ENCODE assay signal across 8 cellular contexts in the genomic region with DNA sequence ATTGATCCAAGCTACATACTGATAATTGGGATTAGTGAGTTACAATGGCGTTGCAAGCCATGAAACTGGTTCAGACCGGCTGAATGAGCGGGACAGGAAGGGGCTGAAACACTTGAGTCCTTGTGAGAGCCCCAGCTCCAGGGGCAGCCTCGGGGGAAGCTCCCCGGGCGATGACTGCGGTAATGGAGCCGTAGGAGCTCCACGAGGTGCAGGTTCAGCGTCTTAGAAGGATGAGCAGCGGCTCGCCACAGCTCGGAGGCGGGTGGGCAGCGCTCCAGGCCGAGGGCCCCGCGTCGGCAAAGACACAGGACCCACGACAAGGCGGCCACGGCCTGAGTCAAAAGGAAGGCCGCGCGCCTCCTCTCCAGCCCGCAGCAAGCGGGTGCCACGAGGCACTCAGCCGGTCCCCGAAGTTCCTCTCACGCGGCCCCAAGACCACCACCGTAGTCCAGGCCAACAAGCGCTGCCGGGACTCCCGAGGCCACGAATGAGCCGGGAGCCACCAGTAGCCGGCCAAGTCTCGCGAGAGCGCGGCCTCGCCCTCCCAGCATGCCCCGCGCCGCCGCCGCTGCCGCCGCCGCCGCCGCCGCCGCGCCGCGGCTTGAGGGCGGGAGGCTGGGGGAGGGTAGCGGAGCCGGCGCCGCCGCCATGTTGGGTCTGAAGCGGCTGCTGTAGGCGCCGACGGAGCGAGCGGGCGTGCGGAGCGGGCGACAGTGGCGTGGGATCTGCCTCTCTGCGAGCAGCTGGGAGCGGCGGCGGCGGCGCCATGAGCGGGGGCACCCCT. TPM values are rescaled to one million over a fixed set of nuclear protein-coding genes. Genes with fewer than 3 reads are reported as not detected.
DNase-seq lines count a peak whose midpoint lies in the region; ATAC-seq and TF ChIP-seq lines count a peak whose summit lies in the region.

A gene (plus strand): TSS at position 628 of the 784 bp plus-strand sequence. CDS start 139 bp downstream, at position 767.

- H3K9me3 ChIP-seq in fibroblast of lung (ENCODE audit: control insufficient read depth, insufficient read depth, low read depth, low read length) = no peaks in the 10 kb centered on the region

- peaks cover 5% of the 10 kb centered on the region for H3K4me1 ChIP-seq in fibroblast of lung (ENCODE audit: control insufficient read depth, extremely low read depth, insufficient read depth, low read length)

- POLR2A ChIA-PET in naive thymus-derived CD8-positive, alpha-beta T cell (lab: Charles Lee) = interaction anchor here (0.5 to 2.8 kb wide), 28 partner anchors 11 to 1201 kb away, joined by 3 to 25 read pairs (median 4); a partner anchor contains a TSS

- H4K20me1 ChIP-seq in fibroblast of lung (ENCODE audit: control insufficient read depth, extremely low read depth, insufficient read depth, low read length) = no peaks in the 10 kb centered on the region

- H3K79me2 ChIP-seq in fibroblast of lung (ENCODE audit: control insufficient read depth, insufficient read depth, low read length) = peaks cover 47% of the 10 kb centered on the region

- peak within 1 kb of the TSS; percentile 82 to 99 (median 97) for H3K4me3 Mint-ChIP-seq in naive thymus-derived CD8-positive, alpha-beta T cell
- H3K4me3 Mint-ChIP-seq in stimulated activated naive B cell treated with anti-CD40 and anti-IgM and Interleukin-4, amounts not matched to agents 10 μg/mL and 1 μg/mL and 100 μg/mL, for 72 hours = peak within 1 kb of the TSS; percentile 90 to 97

- peak within 1 kb of the TSS; percentile 67 to 88 (median 69) for H3K4me3 ChIP-seq in fibroblast of lung (replicated peaks in 1 of 4; ENCODE audit: control extremely low read depth in 1 of 4, insufficient read depth in 1 of 4, low read depth in 3 of 4, low read length in 4 of 4)

- no peaks in the 10 kb centered on the region for H3K27me3 Mint-ChIP-seq in naive thymus-derived CD8-positive, alpha-beta T cell
- no peaks in the 10 kb centered on the region for H3K27me3 Mint-ChIP-seq in stimulated activated naive B cell treated with anti-CD40 and anti-IgM and Interleukin-4, amounts not matched to agents 10 μg/mL and 1 μg/mL and 100 μg/mL, for 72 hours

- H2AFZ ChIP-seq in fibroblast of lung (ENCODE audit: low read length) = peak within 1 kb of the TSS; percentile 86

- H3K4me2 ChIP-seq in fibroblast of lung (ENCODE audit: extremely low read depth, insufficient read depth, low read length) = peak within 1 kb of the TSS; percentile 98

- H3K9ac ChIP-seq in fibroblast of lung (ENCODE audit: insufficient read depth, low read length) = peak within 1 kb of the TSS; percentile 97

- H3K9me3 Mint-ChIP-seq in naive thymus-derived CD8-positive, alpha-beta T cell = no peaks in the 10 kb centered on the region
- no peaks in the 10 kb centered on the region for H3K9me3 Mint-ChIP-seq in stimulated activated naive B cell treated with anti-CD40 and anti-IgM and Interleukin-4, amounts not matched to agents 10 μg/mL and 1 μg/mL and 100 μg/mL, for 72 hours

- peaks cover 1 to 28% (median 8%) of the 10 kb centered on the region in 3 donors for H3K36me3 Mint-ChIP-seq in naive thymus-derived CD8-positive, alpha-beta T cell
- peaks cover 10% of the 10 kb centered on the region in 2 donors for H3K36me3 Mint-ChIP-seq in stimulated activated naive B cell treated with anti-CD40 and anti-IgM and Interleukin-4, amounts not matched to agents 10 μg/mL and 1 μg/mL and 100 μg/mL, for 72 hours

- H3K27ac ChIP-seq in fibroblast of lung (ENCODE audit: insufficient read depth, low read length) = peak within 1 kb of the TSS; percentile 100

- no peaks in the 10 kb centered on the region for H3K27me3 ChIP-seq in fibroblast of lung (ENCODE audit: control insufficient read depth, insufficient read depth, low read length)

- H3K4me1 Mint-ChIP-seq in naive thymus-derived CD8-positive, alpha-beta T cell = peaks cover 11 to 50% (median 43%) of the 10 kb centered on the region in 4 donors
- H3K4me1 Mint-ChIP-seq in stimulated activated naive B cell treated with anti-CD40 and anti-IgM and Interleukin-4, amounts not matched to agents 10 μg/mL and 1 μg/mL and 100 μg/mL, for 72 hours = peaks cover 15 to 42% of the 10 kb centered on the region in 2 donors

- DNase-seq in DMS53 (lab: John Stamatoyannopoulos, UW) (peak; percentile 97), KG1 (lab: John Stamatoyannopoulos, UW) (peak; percentile 52), RKO (ENCODE audit: low spot score) (peak; percentile 87), fibroblast of lung (ENCODE audit: low read depth in 2 of 2) (peak; percentile 88 to 92)
- DNase-seq in activated T-helper 1 cell treated with anti-CD3 and anti-CD28 coated beads, Interleukin-2, amount 50 U/mL, for 16 hours (ENCODE audit: low read depth in 1 of 2, low spot score in 1 of 2) = peak; percentile 79 to 86
- DNase-seq in naive thymus-derived CD8-positive, alpha-beta T cell = peak; percentile 92 to 96 (median 94)
- peak; percentile 92 for DNase-seq in stimulated activated naive B cell treated with anti-CD40 and anti-IgM and Interleukin-4, amounts not matched to agents 10 μg/mL and 1 μg/mL and 100 μg/mL, for 72 hours

- no peaks in the 10 kb centered on the region for H3K36me3 ChIP-seq in fibroblast of lung (ENCODE audit: control insufficient read depth, insufficient read depth, low read length)

- H3K27ac Mint-ChIP-seq in naive thymus-derived CD8-positive, alpha-beta T cell = peak within 1 kb of the TSS; percentile 90 to 100 (median 98)
- H3K27ac Mint-ChIP-seq in stimulated activated naive B cell treated with anti-CD40 and anti-IgM and Interleukin-4, amounts not matched to agents 10 μg/mL and 1 μg/mL and 100 μg/mL, for 72 hours = peak within 1 kb of the TSS; percentile 98

- ATAC-seq in GM21717 (IDR thresholded peaks at IDR 0.05; ENCODE audit: unreplicated experiment) = peak; percentile 66
- peak; percentile 87 to 91 for ATAC-seq in naive thymus-derived CD8-positive, alpha-beta T cell
- peak; percentile 79 to 83 for ATAC-seq in stimulated activated naive B cell treated with anti-CD40 and anti-IgM and Interleukin-4, amounts not matched to agents 10 μg/mL and 1 μg/mL and 100 μg/mL, for 72 hours (replicated peaks)

- no peak for TF ChIP-seq CTCF in fibroblast of lung (conservative IDR thresholded peaks at IDR 0.05 in 1 of 2, IDR thresholded peaks at IDR 0.05 in 1 of 2; ENCODE audit: low read depth in 1 of 2, low read length in 2 of 2)

RNA-seq across cellular contexts. Expression of the gene that starts here (rescaled TPM):
- 73.4 and 97.8 TPM in 2 replicates for total RNA-seq in fibroblast of lung
- polyA plus RNA-seq in fibroblast of lung = 82.2 and 82.5 TPM in 2 replicates
- 67.2 and 68.4 TPM in 2 replicates for polyA plus RNA-seq in fibroblast of lung (2012)
- 71.5 and 114 TPM in 2 replicates for polyA minus RNA-seq in fibroblast of lung (ENCODE audit: low replicate concordance)
- total RNA-seq in naive thymus-derived CD8-positive, alpha-beta T cell = 100 to 1,000 TPM; 196 to 209 TPM
- 100 to 1,000 TPM; 163 to 193 (median 172) TPM for polyA plus RNA-seq in naive thymus-derived CD8-positive, alpha-beta T cell

Comparison
In these comparisons a context has a peak if more than half of its experiments do, and no peak if none do; other contexts are left out.
1. Peak in every context shown above with its lines: DNase-seq, ATAC-seq, H3K4me3 ChIP-seq and H3K27ac ChIP-seq.